1 cellular context compared by ENCODE assay signal in genomic region chr1:35807614-35808375, GRCh38.
TF ChIP-seq lines count a peak whose summit lies in the region.

AGO4 (plus strand) TSS chr1:35808016; CDS start chr1:35808417, 401 bp downstream.

TF ChIP-seq in K562, 482 proteins besides CTCF, POLR2A, EP300 and RAD21 (continued from another document and continues in another):
- TF ChIP-seq AFF1 (IDR thresholded peaks at IDR 0.05; ENCODE audit: low read depth in 1 of 2, partially characterized antibody in 2 of 2) (no peak), HMBOX1 (IDR thresholded peaks at IDR 0.05) (no peak), ZSCAN29 (IDR thresholded peaks at IDR 0.05) (no peak), HNRNPL (IDR thresholded peaks at IDR 0.05; ENCODE audit: low read depth, low read length) (no peak), HCFC1 (IDR thresholded peaks at IDR 0.05; ENCODE audit: low read depth, low read length) (no peak), ETS1 (conservative IDR thresholded peaks at IDR 0.05; ENCODE audit: control insufficient read depth, low read depth, low read length) (peak; percentile 31; the same call in 1 of the 2 replicates), MYBL2 (IDR thresholded peaks at IDR 0.05; ENCODE audit: low read depth) (no peak), MYBL2 (CRISPR knock-in tag; IDR thresholded peaks at IDR 0.05; ENCODE audit: borderline replicate concordance) (no peak), ZBTB7A (IDR thresholded peaks at IDR 0.05; ENCODE audit: borderline replicate concordance, control insufficient read depth, low read depth, low read length) (peak; percentile 83; the same call in 1 of the 2 replicates), PURB (CRISPR knock-in tag; IDR thresholded peaks at IDR 0.05; ENCODE audit: low read depth) (no peak), ZNF444 (CRISPR knock-in tag; IDR thresholded peaks at IDR 0.05) (no peak), SMARCC2 (IDR thresholded peaks at IDR 0.05; ENCODE audit: low read depth) (no peak), POU5F1 (IDR thresholded peaks at IDR 0.05; ENCODE audit: borderline replicate concordance, low read depth, low read length, partially characterized antibody) (no peak), NCOA2 (IDR thresholded peaks at IDR 0.05; ENCODE audit: partially characterized antibody in 2 of 2) (no peak), ZNF347 (CRISPR knock-in tag; IDR thresholded peaks at IDR 0.05; ENCODE audit: low read depth) (no peak), ELK1 (CRISPR knock-in tag; IDR thresholded peaks at IDR 0.05) (no peak), ZNF79 (CRISPR knock-in tag; IDR thresholded peaks at IDR 0.05; ENCODE audit: low read depth) (no peak), HDAC3 (IDR thresholded peaks at IDR 0.05; ENCODE audit: borderline replicate concordance, partially characterized antibody) (no peak), KLF6 (CRISPR knock-in tag; IDR thresholded peaks at IDR 0.05; ENCODE audit: borderline replicate concordance) (no peak), ZNF121 (CRISPR knock-in tag; conservative IDR thresholded peaks at IDR 0.05) (no peak), TBP (optimal IDR thresholded peaks at IDR 0.05; ENCODE audit: low read depth, low read length) (no peak), POLR2AphosphoS5 (IDR thresholded peaks at IDR 0.05; ENCODE audit: control insufficient read depth, insufficient read depth, low read depth, low read length) (0 out of 2 replicates have a peak, but pooled peaks have one; percentile 27), SMAD4 (CRISPR knock-in tag; conservative IDR thresholded peaks at IDR 0.05) (peak; percentile 90), TFAM (CRISPR knock-in tag; conservative IDR thresholded peaks at IDR 0.05) (no peak), GABPB1 (CRISPR knock-in tag; IDR thresholded peaks at IDR 0.05) (no peak), ZNF217 (CRISPR knock-in tag; IDR thresholded peaks at IDR 0.05) (no peak), ZNF766 (CRISPR knock-in tag; conservative IDR thresholded peaks at IDR 0.05) (peak; percentile 80), CBX1 (IDR thresholded peaks at IDR 0.05; ENCODE audit: low read depth) (no peak), ZNF507 (tag; conservative IDR thresholded peaks at IDR 0.05) (no peak), TCF3 (CRISPR knock-in tag; IDR thresholded peaks at IDR 0.05) (no peak), BACH1 (tag; IDR thresholded peaks at IDR 0.05) (no peak), ZC3H4 (CRISPR knock-in tag; IDR thresholded peaks at IDR 0.05; ENCODE audit: borderline replicate concordance) (no peak), BCOR (IDR thresholded peaks at IDR 0.05) (no peak; the same call in 1 of the 2 replicates), HNRNPH1 (optimal IDR thresholded peaks at IDR 0.05; ENCODE audit: low read depth, low read length) (no peak), ERF (CRISPR knock-in tag; IDR thresholded peaks at IDR 0.05) (no peak), HMG20A (CRISPR knock-in tag; conservative IDR thresholded peaks at IDR 0.05) (no peak), MYC (IDR thresholded peaks at IDR 0.05; ENCODE audit: low read depth, low read length) (no peak; the same call in 1 of the 2 replicates), MYC (CRISPR knock-in tag; IDR thresholded peaks at IDR 0.05; ENCODE audit: borderline replicate concordance, low read depth) (no peak), ZNF778 (CRISPR knock-in tag; IDR thresholded peaks at IDR 0.05) (no peak), GABPA (tag; conservative IDR thresholded peaks at IDR 0.05; ENCODE audit: low read depth) (peak; percentile 62), FOXP4 (CRISPR knock-in tag; IDR thresholded peaks at IDR 0.05; ENCODE audit: borderline replicate concordance) (no peak), ELF4 (CRISPR knock-in tag; IDR thresholded peaks at IDR 0.05) (no peak), PKNOX1 (IDR thresholded peaks at IDR 0.05) (peak; percentile 61; the same call in 1 of the 2 replicates), JUNB (CRISPR knock-in tag; conservative IDR thresholded peaks at IDR 0.05) (no peak)
